In genomic region chr16:84487358-84487757, GRCh38 we compare ENCODE assay signal across 18 cellular contexts.
"Had no signal": no experiment of that assay in that cellular context is flagged by ENCODE, and none has a peak within 500 bp of the region (broad histone marks: within the 10 kb centered on the region; RNA-seq: fewer than 3 reads in every experiment).

No MANE protein-coding gene starts in this region.

- DNase-seq: central memory CD4-positive, alpha-beta T cell; effector memory CD8-positive, alpha-beta T cell; esophagus squamous epithelium; foreskin fibroblast; glutamatergic neuron; left lung; lower lobe of right lung; mesenchymal stem cell; naive B cell; nephron progenitor cell; sigmoid colon; stimulated activated CD4-positive, alpha-beta T cell treated with anti-CD3 and anti-CD28 coated beads, Interleukin-2, amount 100 ng/mL, for 24 hours; stimulated activated CD4-positive, alpha-beta T cell treated with anti-CD3 and anti-CD28 coated beads, Interleukin-4, amount 100 ng/mL, for 4 hours; stimulated activated naive CD4-positive, alpha-beta T cell; tibial artery had no signal

- H3K27ac ChIP-seq: esophagus squamous epithelium, gastroesophageal sphincter, left lung, lower lobe of right lung, right atrium auricular region, sigmoid colon, skin epidermis, tibial artery had no signal

- H3K4me3 Mint-ChIP-seq: effector memory CD8-positive, alpha-beta T cell; naive B cell; nephron progenitor cell had no signal

- H3K27ac Mint-ChIP-seq: effector memory CD8-positive, alpha-beta T cell; nephron progenitor cell had no signal

- ATAC-seq: effector memory CD8-positive, alpha-beta T cell; gastroesophageal sphincter; left lung; lower lobe of right lung had no signal

- H3K4me1 Mint-ChIP-seq: nephron progenitor cell had no signal

- H3K27me3 ChIP-seq: esophagus squamous epithelium, gastroesophageal sphincter, left lung, right atrium auricular region, sigmoid colon, tibial artery had no signal

- H3K9me3 Mint-ChIP-seq: effector memory CD8-positive, alpha-beta T cell; naive B cell had no signal

- H3K4me3 ChIP-seq: esophagus squamous epithelium, gastroesophageal sphincter, left lung, lower lobe of right lung, right atrium auricular region, sigmoid colon, skin epidermis, tibial artery had no signal

- H3K27me3 Mint-ChIP-seq: effector memory CD8-positive, alpha-beta T cell; naive B cell had no signal

- H3K4me1 ChIP-seq: esophagus squamous epithelium, left lung, lower lobe of right lung, right atrium auricular region, tibial artery had no signal

- H3K9me3 ChIP-seq: esophagus squamous epithelium, gastroesophageal sphincter, left lung, lower lobe of right lung, right atrium auricular region, sigmoid colon, tibial artery had no signal
